Comparison of ENCODE assay signal across 15 cellular contexts in the genomic region with DNA sequence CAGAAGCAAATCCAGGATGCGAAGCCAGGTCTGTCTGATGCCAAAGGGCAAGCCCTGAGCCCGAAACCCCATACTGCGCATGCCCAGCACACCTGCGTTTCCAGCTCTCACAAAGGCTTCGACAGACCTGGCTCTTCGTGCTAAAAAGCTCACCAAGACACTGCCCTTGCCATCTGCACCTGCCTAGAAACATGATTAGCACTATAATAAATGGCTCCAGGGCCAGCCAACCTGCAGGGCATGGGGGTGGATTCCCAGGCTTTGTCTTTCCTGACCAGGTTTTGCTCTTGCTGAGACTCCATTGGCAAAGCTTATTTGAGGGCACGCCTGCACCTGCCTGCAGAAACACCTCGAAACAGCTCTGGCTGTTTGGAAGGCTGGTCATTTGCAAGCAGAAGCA.
"Had no signal": no experiment of that assay in that cellular context is flagged by ENCODE, and none has a peak within 500 bp of the region (broad histone marks: within the 10 kb centered on the region; RNA-seq: fewer than 3 reads in every experiment).

No MANE protein-coding gene starts in this region.

- H2AFZ ChIP-seq: hepatocyte had no signal

- H3K4me3 ChIP-seq: cardiac muscle cell, hepatocyte, tibial artery had no signal

- H3K27ac ChIP-seq: cardiac muscle cell, hepatocyte, tibial artery had no signal

- H3K9me3 ChIP-seq: tibial artery had no signal

- FAIRE-seq: islet of Langerhans, urothelium cell line had no signal

- DNase-seq: activated B cell treated with CpG ODN at 0.5 μM for 24 hours; activated CD4-positive, alpha-beta memory T cell treated with anti-CD3 and anti-CD28 coated beads for 36 hours; activated CD4-positive, alpha-beta T cell treated with anti-CD3 and anti-CD28 coated beads for 4 hours; activated CD8-positive, alpha-beta memory T cell treated with anti-CD3 and anti-CD28 coated beads, Interleukin-2, amount 10 ng/mL, durations not matched to agents 7 days and 5 days; activated naive CD8-positive, alpha-beta T cell treated with anti-CD3 and anti-CD28 coated beads, Interleukin-2, amount 10 ng/mL, durations not matched to agents 7 days and 5 days; amygdala; effector memory CD8-positive, alpha-beta T cell; left colon; stimulated activated CD8-positive, alpha-beta memory T cell treated with anti-CD3 and anti-CD28 coated beads, Interleukin-4, amount 100 ng/mL, for 48 hours; stimulated activated naive CD8-positive, alpha-beta T cell treated with anti-CD3 and anti-CD28 coated beads, Interleukin-15, Interleukin-2, amounts not matched to agents 100 U/mL and 50 U/mL, for 24 hours; tibial artery had no signal

- H3K79me2 ChIP-seq: hepatocyte had no signal

- H3K4me1 ChIP-seq: tibial artery had no signal

- H3K4me2 ChIP-seq: hepatocyte had no signal

- H3K27me3 ChIP-seq: cardiac muscle cell, hepatocyte, tibial artery had no signal
